In the genomic region with DNA sequence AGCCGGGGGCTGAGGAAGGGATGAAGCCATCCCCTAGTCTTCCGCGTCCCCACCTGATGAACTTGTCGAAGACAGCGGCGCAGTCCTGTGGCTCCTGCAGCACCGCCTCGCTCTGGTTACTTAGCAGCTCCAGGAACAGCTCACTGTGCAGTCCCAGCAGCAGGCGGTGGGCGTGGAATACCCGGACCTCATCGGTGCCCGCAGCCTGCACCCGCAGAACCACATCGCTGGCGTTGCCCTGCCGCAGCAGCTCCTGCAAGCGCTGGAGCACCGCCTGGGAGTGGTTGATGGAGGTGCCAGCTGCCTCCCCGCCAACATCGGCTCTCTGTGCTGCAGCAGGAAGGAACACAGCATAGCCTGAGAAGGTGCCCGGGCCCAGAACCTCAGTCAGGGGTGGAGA, we compare ENCODE assay signal across 23 cellular contexts. TPM values are rescaled to one million over a fixed set of nuclear protein-coding genes. Genes with fewer than 3 reads are reported as not detected.
"Had no signal": no experiment of that assay in that cellular context is flagged by ENCODE, and none has a peak within 500 bp of the region (broad histone marks: within the 10 kb centered on the region; RNA-seq: fewer than 3 reads in every experiment).

No MANE protein-coding gene starts in this region.

- DNase-seq: KBM-7, NCI-H1048, NCI-H1105 treated with DMSO at 0.1 percent for 48 hours, NCI-H1417 treated with DMSO at 0.1 percent for 48 hours, NCI-H146, NCI-H187 treated with DMSO at 0.1 percent for 48 hours, NCI-H2029 treated with DMSO at 0.1 percent for 48 hours, NCI-H2171, NCI-H226, NCI-H446, NCI-H510A, NCI-H524 treated with DMSO at 0.1 percent for 48 hours, NCI-H69, NCI-H774, PC-3, Right ventricle myocardium superior, SIG-M5 had no signal

- H3K4me3 ChIP-seq: SJSA1 had no signal

- ATAC-seq: Panc1, PC-3 had no signal

- H3K27ac ChIP-seq: RWPE1, SJSA1, SK-N-MC had no signal

- H3K36me3 ChIP-seq: SJSA1 had no signal

RNA-seq across cellular contexts. Expression of gene BTBD17, which starts 1.8 kb away (rescaled TPM):
- total RNA-seq: LHCN-M2, MCF 10A, PC-3, Right ventricle myocardium superior, SJSA1 had no signal

RNA-seq across cellular contexts. Expression of gene GPR142, which starts 7.4 kb away (rescaled TPM):
- total RNA-seq: LHCN-M2, MCF 10A, PC-3, Right ventricle myocardium superior, SJSA1 had no signal

RNA-seq across cellular contexts. Expression of gene KIF19, which starts 33.9 kb away (rescaled TPM):
- total RNA-seq: LHCN-M2, MCF 10A, PC-3, SJSA1 had no signal
